2 cellular contexts compared by ENCODE assay signal in the genomic region with DNA sequence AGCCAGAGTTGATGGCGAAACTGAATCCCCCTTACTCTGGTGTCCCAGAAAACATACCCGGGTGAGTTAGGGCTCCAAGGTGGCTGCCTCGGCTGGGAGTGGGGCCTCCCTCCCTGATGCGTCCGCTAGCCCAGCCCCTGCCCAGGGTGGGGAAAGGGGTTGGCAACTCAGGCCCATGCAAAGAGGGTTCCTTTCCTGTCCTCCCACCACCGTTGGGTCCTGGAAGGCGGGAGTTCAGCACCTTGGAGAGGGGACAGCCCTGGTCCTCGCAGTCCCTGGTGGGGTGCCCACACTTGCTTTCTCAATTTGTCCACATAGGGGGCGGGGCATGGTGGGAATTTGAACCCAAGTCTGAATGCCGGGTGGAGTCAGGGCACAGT.
TF ChIP-seq lines count a peak whose summit lies in the region.

No MANE protein-coding gene starts in this region.

TF ChIP-seq in Ishikawa, 13 proteins besides CTCF, POLR2A, EP300 and RAD21:
- TF ChIP-seq, protein P1, sequence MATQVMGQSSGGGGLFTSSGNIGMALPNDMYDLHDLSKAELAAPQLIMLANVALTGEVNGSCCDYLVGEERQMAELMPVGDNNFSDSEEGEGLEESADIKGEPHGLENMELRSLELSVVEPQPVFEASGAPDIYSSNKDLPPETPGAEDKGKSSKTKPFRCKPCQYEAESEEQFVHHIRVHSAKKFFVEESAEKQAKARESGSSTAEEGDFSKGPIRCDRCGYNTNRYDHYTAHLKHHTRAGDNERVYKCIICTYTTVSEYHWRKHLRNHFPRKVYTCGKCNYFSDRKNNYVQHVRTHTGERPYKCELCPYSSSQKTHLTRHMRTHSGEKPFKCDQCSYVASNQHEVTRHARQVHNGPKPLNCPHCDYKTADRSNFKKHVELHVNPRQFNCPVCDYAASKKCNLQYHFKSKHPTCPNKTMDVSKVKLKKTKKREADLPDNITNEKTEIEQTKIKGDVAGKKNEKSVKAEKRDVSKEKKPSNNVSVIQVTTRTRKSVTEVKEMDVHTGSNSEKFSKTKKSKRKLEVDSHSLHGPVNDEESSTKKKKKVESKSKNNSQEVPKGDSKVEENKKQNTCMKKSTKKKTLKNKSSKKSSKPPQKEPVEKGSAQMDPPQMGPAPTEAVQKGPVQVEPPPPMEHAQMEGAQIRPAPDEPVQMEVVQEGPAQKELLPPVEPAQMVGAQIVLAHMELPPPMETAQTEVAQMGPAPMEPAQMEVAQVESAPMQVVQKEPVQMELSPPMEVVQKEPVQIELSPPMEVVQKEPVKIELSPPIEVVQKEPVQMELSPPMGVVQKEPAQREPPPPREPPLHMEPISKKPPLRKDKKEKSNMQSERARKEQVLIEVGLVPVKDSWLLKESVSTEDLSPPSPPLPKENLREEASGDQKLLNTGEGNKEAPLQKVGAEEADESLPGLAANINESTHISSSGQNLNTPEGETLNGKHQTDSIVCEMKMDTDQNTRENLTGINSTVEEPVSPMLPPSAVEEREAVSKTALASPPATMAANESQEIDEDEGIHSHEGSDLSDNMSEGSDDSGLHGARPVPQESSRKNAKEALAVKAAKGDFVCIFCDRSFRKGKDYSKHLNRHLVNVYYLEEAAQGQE (IDR thresholded peaks at IDR 0.05; ENCODE audit: low read depth) = peak; percentile 90
- TF ChIP-seq CREB1 (IDR thresholded peaks at IDR 0.05; ENCODE audit: low read depth) = no peak

TF ChIP-seq in H1, 55 proteins besides CTCF, POLR2A, EP300 and RAD21:
- TF ChIP-seq BACH1 (IDR thresholded peaks at IDR 0.05; ENCODE audit: low read length) = peak; percentile 58; the same call in 1 of the 2 replicates
- TF ChIP-seq POLR2AphosphoS5 (IDR thresholded peaks at IDR 0.05; ENCODE audit: low read depth, low read length) = peak; percentile 48; the same call in 1 of the 2 replicates
- no peak for TF ChIP-seq ASH2L (IDR thresholded peaks at IDR 0.05; ENCODE audit: low read length)
- no peak for TF ChIP-seq BRCA1 (IDR thresholded peaks at IDR 0.05; ENCODE audit: low read depth, low read length)
- peak; percentile 70; a peak in 1 of 4 replicates for TF ChIP-seq SIN3A (conservative IDR thresholded peaks at IDR 0.05 in 1 of 2, IDR thresholded peaks at IDR 0.05 in 1 of 2; ENCODE audit: low read depth in 1 of 2, low read length in 2 of 2)
